ENCODE assay signal across 10 cellular contexts in genomic region chr17:35566955-35567354, GRCh38. TPM values are rescaled to one million over a fixed set of nuclear protein-coding genes. Genes with fewer than 3 reads are reported as not detected.
A peak's percentile ranks its signal among the peaks of the same experiment; 100 is the strongest.
DNase-seq lines count a peak whose midpoint lies in the region; ATAC-seq lines count a peak whose summit lies in the region.
"Had no signal": no experiment of that assay in that cellular context is flagged by ENCODE, and none has a peak within 500 bp of the region (broad histone marks: within the 10 kb centered on the region; RNA-seq: fewer than 3 reads in every experiment).

No MANE protein-coding gene starts in this region.

- DNase-seq in activated CD4-positive, alpha-beta T cell treated with anti-CD3 and anti-CD28 coated beads, Interleukin-2, amount 10 ng/mL, durations not matched to agents 24 days and 14 days = no peak
- DNase-seq in activated CD4-positive, alpha-beta T cell treated with anti-CD3 and anti-CD28 coated beads for 1 hour = no peak
- DNase-seq in T-cell (no peak), COLO829 (ENCODE audit: low spot score) (no peak)
- no peak for DNase-seq in stimulated activated naive B cell treated with anti-CD40 and anti-IgM and Interleukin-4, amounts not matched to agents 10 μg/mL and 1 μg/mL and 100 μg/mL, for 72 hours
- DNase-seq: ACHN; stimulated activated CD4-positive, alpha-beta T cell treated with anti-CD3 and anti-CD28 coated beads, Interleukin-2, amount 100 ng/mL, for 24 hours had no signal

- H3K9ac ChIP-seq in iPS-15b (ENCODE audit: low read depth, low read length) = no peak overlapping the region

- POLR2A ChIA-PET in T-cell (lab: Charles Lee) = interaction anchor here (0.6 to 1.9 kb wide), 3 partner anchors 12 to 84 kb away, joined by 5 to 9 read pairs (median 8); partner anchors contain the start of gene PEX12 (in 1 of the 2)

- peak overlapping the region; percentile 90 for H3K4me3 ChIP-seq in iPS-15b (ENCODE audit: low read depth, low read length)

- H3K27me3 ChIP-seq in iPS-15b (ENCODE audit: control insufficient read depth, insufficient read depth, low read length) = peaks cover 8% of the 10 kb centered on the region

- no peak for ATAC-seq in T-cell (replicated peaks in 1 of 4)
- no peak for ATAC-seq in stimulated activated naive B cell treated with anti-CD40 and anti-IgM and Interleukin-4, amounts not matched to agents 10 μg/mL and 1 μg/mL and 100 μg/mL, for 72 hours (replicated peaks)
- no peak for ATAC-seq in HG03442 (IDR thresholded peaks at IDR 0.05; ENCODE audit: unreplicated experiment)
- no peak for ATAC-seq in GM18517 (IDR thresholded peaks at IDR 0.05; ENCODE audit: unreplicated experiment)

- H3K36me3 Mint-ChIP-seq in activated CD4-positive, alpha-beta T cell treated with anti-CD3 and anti-CD28 coated beads, Interleukin-2, amount 10 ng/mL, durations not matched to agents 24 days and 14 days (ENCODE audit: low read depth) = peaks cover 6% of the 10 kb centered on the region
- no peaks in the 10 kb centered on the region for H3K36me3 Mint-ChIP-seq in T-cell
- peaks cover 6 to 16% of the 10 kb centered on the region in 2 donors for H3K36me3 Mint-ChIP-seq in stimulated activated naive B cell treated with anti-CD40 and anti-IgM and Interleukin-4, amounts not matched to agents 10 μg/mL and 1 μg/mL and 100 μg/mL, for 72 hours

- H3K9me3 ChIP-seq in iPS-15b (ENCODE audit: control insufficient read depth, insufficient read depth, low read length) = no peaks in the 10 kb centered on the region

- H3K4me1 Mint-ChIP-seq in activated CD4-positive, alpha-beta T cell treated with anti-CD3 and anti-CD28 coated beads, Interleukin-2, amount 10 ng/mL, durations not matched to agents 24 days and 14 days = peaks cover 21% of the 10 kb centered on the region
- peaks cover 34 to 43% (median 36%) of the 10 kb centered on the region in 3 donors for H3K4me1 Mint-ChIP-seq in T-cell
- H3K4me1 Mint-ChIP-seq in stimulated activated naive B cell treated with anti-CD40 and anti-IgM and Interleukin-4, amounts not matched to agents 10 μg/mL and 1 μg/mL and 100 μg/mL, for 72 hours = peaks cover 20 to 40% of the 10 kb centered on the region in 2 donors

- intact Hi-C loops in activated CD4-positive, alpha-beta T cell treated with anti-CD3 and anti-CD28 coated beads, Interleukin-2, amount 10 ng/mL, durations not matched to agents 24 days and 14 days (cut with micrococcal nuclease) = no loop called here

- H3K36me3 ChIP-seq in iPS-15b (ENCODE audit: control insufficient read depth, insufficient read depth, low read length) = no peaks in the 10 kb centered on the region

- peaks cover 18% of the 10 kb centered on the region for H3K27me3 Mint-ChIP-seq in activated CD4-positive, alpha-beta T cell treated with anti-CD3 and anti-CD28 coated beads, Interleukin-2, amount 10 ng/mL, durations not matched to agents 24 days and 14 days
- peaks cover 0 to 2% of the 10 kb centered on the region in 2 donors for H3K27me3 Mint-ChIP-seq in T-cell
- no peaks in the 10 kb centered on the region for H3K27me3 Mint-ChIP-seq in stimulated activated naive B cell treated with anti-CD40 and anti-IgM and Interleukin-4, amounts not matched to agents 10 μg/mL and 1 μg/mL and 100 μg/mL, for 72 hours

- H3K9me3 Mint-ChIP-seq in activated CD4-positive, alpha-beta T cell treated with anti-CD3 and anti-CD28 coated beads, Interleukin-2, amount 10 ng/mL, durations not matched to agents 24 days and 14 days = no peaks in the 10 kb centered on the region
- H3K9me3 Mint-ChIP-seq in T-cell = no peaks in the 10 kb centered on the region
- no peaks in the 10 kb centered on the region for H3K9me3 Mint-ChIP-seq in stimulated activated naive B cell treated with anti-CD40 and anti-IgM and Interleukin-4, amounts not matched to agents 10 μg/mL and 1 μg/mL and 100 μg/mL, for 72 hours

- H3K4me1 ChIP-seq in iPS-15b (ENCODE audit: control insufficient read depth, insufficient read depth, low read length) = no peaks in the 10 kb centered on the region

- H3K4me3 Mint-ChIP-seq in activated CD4-positive, alpha-beta T cell treated with anti-CD3 and anti-CD28 coated beads, Interleukin-2, amount 10 ng/mL, durations not matched to agents 24 days and 14 days = peak overlapping the region; percentile 83
- peak overlapping the region; percentile 95 to 97 (median 96) for H3K4me3 Mint-ChIP-seq in T-cell
- H3K4me3 Mint-ChIP-seq in stimulated activated naive B cell treated with anti-CD40 and anti-IgM and Interleukin-4, amounts not matched to agents 10 μg/mL and 1 μg/mL and 100 μg/mL, for 72 hours = peak overlapping the region; percentile 67 to 84

- CTCF ChIA-PET in T-cell (lab: Charles Lee) = interaction anchor here in 1 of 2 donors (0.9 kb wide), 1 partner anchor 24 kb away, joined by 3 read pairs; no protein-coding TSS in a partner anchor

- peak overlapping the region; percentile 29 for H3K27ac Mint-ChIP-seq in activated CD4-positive, alpha-beta T cell treated with anti-CD3 and anti-CD28 coated beads, Interleukin-2, amount 10 ng/mL, durations not matched to agents 24 days and 14 days
- H3K27ac Mint-ChIP-seq in T-cell = peak overlapping the region; percentile 21 to 39
- peak overlapping the region; percentile 79 for H3K27ac Mint-ChIP-seq in stimulated activated naive B cell treated with anti-CD40 and anti-IgM and Interleukin-4, amounts not matched to agents 10 μg/mL and 1 μg/mL and 100 μg/mL, for 72 hours

RNA-seq across cellular contexts. Expression of gene SLFN14, which starts 6.3 kb away (rescaled TPM):
- total RNA-seq in activated CD4-positive, alpha-beta T cell treated with anti-CD3 and anti-CD28 coated beads, Interleukin-2, amount 10 ng/mL, durations not matched to agents 24 days and 14 days = 0.07 TPM in 1 of 2 replicates, not detected in the other
- not detected for total RNA-seq in T-cell

RNA-seq across cellular contexts. Expression of gene PEX12, which starts 11.4 kb away (rescaled TPM):
- 4.5 and 4.8 TPM in 2 replicates for total RNA-seq in activated CD4-positive, alpha-beta T cell treated with anti-CD3 and anti-CD28 coated beads, Interleukin-2, amount 10 ng/mL, durations not matched to agents 24 days and 14 days
- total RNA-seq in T-cell = 1 to 10 TPM; 3.6 to 6.6 (median 5.6) TPM

RNA-seq across cellular contexts. Expression of gene AP2B1, which starts 20.2 kb away (rescaled TPM):
- 164 and 172 TPM in 2 replicates for total RNA-seq in activated CD4-positive, alpha-beta T cell treated with anti-CD3 and anti-CD28 coated beads, Interleukin-2, amount 10 ng/mL, durations not matched to agents 24 days and 14 days
- 100 to 1,000 TPM; 106 to 157 (median 134) TPM for total RNA-seq in T-cell

RNA-seq across cellular contexts. Expression of gene SLFN12L, which starts 29.5 kb away (rescaled TPM):
- total RNA-seq in activated CD4-positive, alpha-beta T cell treated with anti-CD3 and anti-CD28 coated beads, Interleukin-2, amount 10 ng/mL, durations not matched to agents 24 days and 14 days = 43.1 and 44.8 TPM in 2 replicates
- total RNA-seq in T-cell = 100 to 1,000 TPM in 1 of 5 donors, 10 to 100 TPM in 4; 79.7 to 113 (median 90.7) TPM

Comparison
In these comparisons a context has a peak if more than half of its experiments do, and no peak if none do; other contexts are left out.
1. H3K27ac Mint-ChIP-seq: peak in every context shown above with its lines; median percentile 79 in stimulated activated naive B cell treated with anti-CD40 and anti-IgM and Interleukin-4, amounts not matched to agents 10 μg/mL and 1 μg/mL and 100 μg/mL, for 72 hours; 30 in T-cell; 29 in activated CD4-positive, alpha-beta T cell treated with anti-CD3 and anti-CD28 coated beads, Interleukin-2, amount 10 ng/mL, durations not matched to agents 24 days and 14 days.